ENCODE assay signal across 8 cellular contexts in genomic region chr2:101883860-101884259, GRCh38.
DNase-seq lines count a peak whose midpoint lies in the region; ATAC-seq and TF ChIP-seq lines count a peak whose summit lies in the region.

No MANE protein-coding gene starts in this region.

- ATAC-seq in GM19463 (IDR thresholded peaks at IDR 0.05; ENCODE audit: unreplicated experiment): peak; percentile 58
- peak; percentile 81 to 86 for ATAC-seq in activated T-cell treated with anti-CD3 and anti-CD28 coated beads, Interleukin-2, amount 50 U/mL, for 72 hours (replicated peaks in 1 of 2)
- peak; percentile 70 for ATAC-seq in sciatic nerve

- no peak overlapping the region for H3K4me3 Mint-ChIP-seq in CD4-positive, alpha-beta memory T cell
- no peak overlapping the region for H3K4me3 Mint-ChIP-seq in activated T-cell treated with anti-CD3 and anti-CD28 coated beads, Interleukin-2, amount 50 U/mL, for 72 hours
- H3K4me3 Mint-ChIP-seq in glutamatergic neuron (ENCODE audit: unreplicated experiment): no peak overlapping the region

- intact Hi-C loops in CD4-positive, alpha-beta memory T cell (cut with micrococcal nuclease): loop anchor here (2.0 kb wide), 2 partner anchors 357 to 565 kb away; no protein-coding TSS in a partner anchor
- intact Hi-C loops in sciatic nerve (cut with DNase I): no loop called here

- CTCF ChIA-PET in CD4-positive, alpha-beta memory T cell (lab: Charles Lee; ENCODE audit: partially characterized antibody): interaction anchor here (0.7 to 2.9 kb wide), 15 partner anchors 8 to 643 kb away, joined by 3 to 22 read pairs (median 4); no protein-coding TSS in a partner anchor

- H3K27ac Mint-ChIP-seq in CD4-positive, alpha-beta memory T cell: peak overlapping the region in 3 of 7 donors; percentile 1 to 34 (median 22)
- peak overlapping the region; percentile 58 for H3K27ac Mint-ChIP-seq in activated T-cell treated with anti-CD3 and anti-CD28 coated beads, Interleukin-2, amount 50 U/mL, for 72 hours
- no peak overlapping the region for H3K27ac Mint-ChIP-seq in glutamatergic neuron (ENCODE audit: unreplicated experiment)

- peaks cover 51 to 80% of the 10 kb centered on the region in 2 donors for H3K36me3 Mint-ChIP-seq in CD4-positive, alpha-beta memory T cell
- H3K36me3 Mint-ChIP-seq in activated T-cell treated with anti-CD3 and anti-CD28 coated beads, Interleukin-2, amount 50 U/mL, for 72 hours (ENCODE audit: insufficient read depth in 2 of 2): peaks cover 3 to 34% of the 10 kb centered on the region in 2 donors
- no peaks in the 10 kb centered on the region for H3K36me3 Mint-ChIP-seq in glutamatergic neuron (ENCODE audit: unreplicated experiment)

- H3K4me3 ChIP-seq in CD4-positive, alpha-beta memory T cell (ENCODE audit: low read length in 2 of 2): no peak overlapping the region
- no peak overlapping the region for H3K4me3 ChIP-seq in NB4 (ENCODE audit: low read depth, low read length)

- H3K9me3 ChIP-seq in CD4-positive, alpha-beta memory T cell (ENCODE audit: control insufficient read depth in 1 of 2, low read length in 2 of 2): no peaks in the 10 kb centered on the region

- H3K27me3 Mint-ChIP-seq in CD4-positive, alpha-beta memory T cell: no peaks in the 10 kb centered on the region
- H3K27me3 Mint-ChIP-seq in activated T-cell treated with anti-CD3 and anti-CD28 coated beads, Interleukin-2, amount 50 U/mL, for 72 hours (ENCODE audit: low read depth): no peaks in the 10 kb centered on the region
- H3K27me3 Mint-ChIP-seq in glutamatergic neuron (ENCODE audit: unreplicated experiment): peaks cover 2% of the 10 kb centered on the region

- DNase-seq in CD4-positive, alpha-beta memory T cell: peak in 4 of 5 donors; percentile 25 to 37 (median 32)
- peak; percentile 76 for DNase-seq in NB4 (ENCODE audit: low read depth)
- peak; percentile 46 to 60 for DNase-seq in activated T-cell treated with anti-CD3 and anti-CD28 coated beads, Interleukin-2, amount 50 U/mL, for 72 hours
- DNase-seq in glutamatergic neuron: no peak
- no peak for DNase-seq in sciatic nerve (ENCODE audit: low spot score)
- DNase-seq in NCI-H446 treated with DMSO at 0.1 percent for 48 hours (lab: John Stamatoyannopoulos, UW): no peak
- DNase-seq in NCI-H1417 treated with DMSO at 0.1 percent for 48 hours (lab: John Stamatoyannopoulos, UW): no peak

- TF ChIP-seq CTCF in NB4 (IDR thresholded peaks at IDR 0.05; ENCODE audit: low read depth, low read length): peak; percentile 56
- TF ChIP-seq CTCF in glutamatergic neuron (IDR thresholded peaks at IDR 0.05; ENCODE audit: partially characterized antibody, unreplicated experiment): peak; percentile 70

- no peaks in the 10 kb centered on the region for H3K9me3 Mint-ChIP-seq in CD4-positive, alpha-beta memory T cell
- no peaks in the 10 kb centered on the region for H3K9me3 Mint-ChIP-seq in activated T-cell treated with anti-CD3 and anti-CD28 coated beads, Interleukin-2, amount 50 U/mL, for 72 hours
- peaks cover 2% of the 10 kb centered on the region for H3K9me3 Mint-ChIP-seq in glutamatergic neuron (ENCODE audit: unreplicated experiment)

- no peaks in the 10 kb centered on the region for H3K4me1 ChIP-seq in CD4-positive, alpha-beta memory T cell (ENCODE audit: insufficient read depth, low read length)

- TF ChIP-seq POLR2A in NB4 (IDR thresholded peaks at IDR 0.05; ENCODE audit: extremely low read depth, insufficient read length): no peak

- POLR2A ChIA-PET in CD4-positive, alpha-beta memory T cell (lab: Charles Lee; ENCODE audit: partially characterized antibody): no interaction called here

- peaks cover 53% of the 10 kb centered on the region for H3K36me3 ChIP-seq in CD4-positive, alpha-beta memory T cell (ENCODE audit: insufficient read depth, low read length)

- H3K27me3 ChIP-seq in CD4-positive, alpha-beta memory T cell (ENCODE audit: insufficient read depth, low read length): no peaks in the 10 kb centered on the region

- H3K27ac ChIP-seq in CD4-positive, alpha-beta memory T cell (ENCODE audit: low read depth, low read length): no peak overlapping the region

- H3K4me1 Mint-ChIP-seq in CD4-positive, alpha-beta memory T cell: peaks cover 0 to 3% (median 0%) of the 10 kb centered on the region in 4 donors
- H3K4me1 Mint-ChIP-seq in activated T-cell treated with anti-CD3 and anti-CD28 coated beads, Interleukin-2, amount 50 U/mL, for 72 hours (ENCODE audit: low read depth): peaks cover 34% of the 10 kb centered on the region
- peaks cover 2% of the 10 kb centered on the region for H3K4me1 Mint-ChIP-seq in glutamatergic neuron (ENCODE audit: low read depth, unreplicated experiment)

Comparison
In these comparisons a context has a peak if more than half of its experiments do, and no peak if none do; other contexts are left out.
1. DNase-seq: peak in CD4-positive, alpha-beta memory T cell (4 of 5), NB4 (single experiment) and activated T-cell treated with anti-CD3 and anti-CD28 coated beads, Interleukin-2, amount 50 U/mL, for 72 hours (2 of 2); none in glutamatergic neuron (single experiment), sciatic nerve (single experiment), NCI-H446 treated with DMSO at 0.1 percent for 48 hours (single experiment) and NCI-H1417 treated with DMSO at 0.1 percent for 48 hours (single experiment).
2. Peak in every context shown above with its lines, with median percentiles within 50 percentile points of each other: ATAC-seq.